21 cellular contexts compared by ENCODE assay signal in the genomic region with DNA sequence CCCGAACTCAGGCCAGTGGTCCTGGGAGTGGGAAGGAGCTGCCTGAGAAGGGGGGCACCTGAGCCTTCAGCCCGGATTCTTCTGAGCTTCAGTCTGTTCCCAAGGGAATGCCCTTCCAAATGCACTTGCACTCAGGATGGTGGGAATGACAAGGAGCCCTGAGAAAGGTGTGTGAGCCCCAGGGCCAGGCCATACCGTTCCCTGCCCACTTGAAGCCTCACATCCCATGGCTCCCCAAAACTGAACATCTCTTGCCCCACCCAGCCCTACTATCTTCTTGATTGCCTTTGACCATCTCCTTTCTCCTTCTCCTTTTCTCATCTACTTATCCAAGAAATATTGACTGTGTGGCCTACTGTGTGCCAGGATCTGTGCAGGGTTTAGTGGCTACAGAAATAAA.
"Had no signal": no experiment of that assay in that cellular context is flagged by ENCODE, and none has a peak within 500 bp of the region (broad histone marks: within the 10 kb centered on the region; RNA-seq: fewer than 3 reads in every experiment).

No MANE protein-coding gene starts in this region.

- H3K4me1 ChIP-seq: psoas muscle, thyroid gland had no signal

- FAIRE-seq: endometrium, frontal cortex, islet of Langerhans, small intestine, urothelium cell line had no signal

- H3K9ac ChIP-seq: parathyroid adenoma had no signal

- H3K9me3 ChIP-seq: heart right ventricle, left ventricle myocardium inferior, psoas muscle, suprapubic skin, thyroid gland had no signal

- H3K9me3 Mint-ChIP-seq: nephron, type B pancreatic cell had no signal

- H3K27ac ChIP-seq: heart right ventricle, left ventricle myocardium inferior, parathyroid adenoma, psoas muscle, suprapubic skin, thyroid gland had no signal

- H3K36me3 Mint-ChIP-seq: naive B cell, type B pancreatic cell had no signal

- H3K27me3 ChIP-seq: suprapubic skin, thyroid gland had no signal

- H3K36me3 ChIP-seq: heart right ventricle, left ventricle myocardium inferior, suprapubic skin, thyroid gland had no signal

- H3K79me2 ChIP-seq: parathyroid adenoma had no signal

- H3K4me3 Mint-ChIP-seq: naive B cell, nephron, type B pancreatic cell had no signal

- H3K27ac Mint-ChIP-seq: nephron, type B pancreatic cell had no signal

- H3K27me3 Mint-ChIP-seq: type B pancreatic cell had no signal

- DNase-seq: effector memory CD4-positive, alpha-beta T cell; heart right ventricle; hypothalamus; left ventricle myocardium inferior; mesenchymal stem cell; naive B cell; psoas muscle; retina; small intestine; stimulated activated CD4-positive, alpha-beta T cell treated with anti-CD3 and anti-CD28 coated beads, Interleukin-2, amount 100 ng/mL, for 48 hours; stimulated activated naive CD4-positive, alpha-beta T cell treated with Interleukin-2 at 50 U/mL for 16 hours; thyroid gland had no signal

- H3K4me3 ChIP-seq: heart right ventricle, left ventricle myocardium inferior, lung, psoas muscle, suprapubic skin, thyroid gland had no signal
